In the genomic region with DNA sequence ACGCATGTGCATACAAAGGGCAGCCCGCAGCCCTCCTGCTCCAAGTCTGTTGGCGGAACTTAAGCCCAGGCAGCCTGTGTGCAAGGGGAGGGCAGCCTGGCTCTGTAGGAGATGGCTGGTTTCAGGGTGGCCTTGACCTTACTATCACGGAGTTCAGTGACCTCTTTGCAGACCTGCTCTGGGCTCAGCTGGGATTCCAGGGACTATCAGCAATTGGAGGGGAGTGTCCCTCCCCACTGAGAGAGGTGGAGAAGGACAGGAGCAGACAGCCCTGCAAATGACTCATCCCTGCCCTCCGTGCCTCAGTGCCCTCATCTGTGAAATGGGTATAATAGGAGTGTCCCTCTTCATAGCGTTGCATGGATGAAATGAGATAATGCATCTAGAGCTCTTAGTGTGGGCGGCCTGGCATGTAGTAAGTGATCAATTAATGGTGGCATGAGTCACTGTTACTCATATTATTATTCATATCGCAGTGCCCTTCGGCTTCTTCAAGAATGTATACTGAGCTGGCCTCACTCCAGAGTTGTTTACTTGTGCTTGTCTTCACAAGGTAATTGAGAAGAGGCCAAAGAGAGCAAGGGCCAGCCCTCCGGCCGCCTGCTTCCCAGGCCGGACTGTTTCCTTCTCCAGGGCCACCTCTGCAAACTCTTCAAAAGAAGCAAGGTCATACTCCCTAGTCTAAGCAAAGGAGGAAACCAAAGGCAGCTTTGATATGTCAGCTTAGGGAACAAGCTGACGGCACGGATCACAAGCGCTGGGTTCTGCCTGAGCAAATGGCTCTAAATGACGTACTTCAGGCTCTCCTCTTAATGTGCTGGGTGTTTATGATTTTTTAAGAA, we compare ENCODE assay signal across 21 cellular contexts.
DNase-seq lines count a peak whose midpoint lies in the region; TF ChIP-seq lines count a peak whose summit lies in the region.
"Had no signal": no experiment of that assay in that cellular context is flagged by ENCODE, and none has a peak within 500 bp of the region (broad histone marks: within the 10 kb centered on the region; RNA-seq: fewer than 3 reads in every experiment).

No MANE protein-coding gene starts in this region.

- peak; percentile 85 for DNase-seq in ELR (ENCODE audit: low read depth)
- peak; percentile 47 for DNase-seq in NCI-H2227 treated with DMSO at 0.1 percent for 48 hours (lab: John Stamatoyannopoulos, UW)
- peak; percentile 75 for DNase-seq in epithelial cell of esophagus (ENCODE audit: low read depth)
- no peak for DNase-seq in osteocyte (ENCODE audit: extremely low spot score, unreplicated experiment)
- DNase-seq in activated CD4-positive, alpha-beta memory T cell treated with anti-CD3 and anti-CD28 coated beads, Interleukin-2, amount 10 ng/mL, durations not matched to agents 7 days and 5 days, result no peak
- no peak for DNase-seq in DMS153 treated with DMSO at 0.1 percent for 48 hours (lab: John Stamatoyannopoulos, UW; ENCODE audit: unreplicated experiment)
- DNase-seq in activated CD8-positive, alpha-beta memory T cell treated with anti-CD3 and anti-CD28 coated beads, Interleukin-2, amount 50 U/mL, for 48 hours, result no peak
- DNase-seq: AML-193; amniotic stem cell; cerebellar nuclear complex; effector CD4-positive, alpha-beta T cell; esophagus squamous epithelium; head of caudate nucleus; NCI-H446; SIG-M5; stimulated activated CD4-positive, alpha-beta T cell treated with anti-CD3 and anti-CD28 coated beads, Interleukin-4, amount 100 ng/mL, for 4 hours; T-helper 17 cell had no signal

- no peaks in the 10 kb centered on the region for H3K79me2 ChIP-seq in neural cell (replicated peaks; ENCODE audit: insufficient read depth, low read length)
- H3K79me2 ChIP-seq: parathyroid adenoma had no signal

- H3K27ac ChIP-seq in neural cell (ENCODE audit: low read length), result peak overlapping the region; percentile 23
- H3K27ac ChIP-seq: esophagus squamous epithelium, parathyroid adenoma, suprapubic skin had no signal

- H3K36me3 Mint-ChIP-seq in osteocyte (ENCODE audit: unreplicated experiment), result no peaks in the 10 kb centered on the region
- no peaks in the 10 kb centered on the region for H3K36me3 Mint-ChIP-seq in activated CD4-positive, alpha-beta memory T cell treated with anti-CD3 and anti-CD28 coated beads, Interleukin-2, amount 10 ng/mL, durations not matched to agents 7 days and 5 days (ENCODE audit: low read depth)

- H3K9ac ChIP-seq in neural cell (ENCODE audit: low read length), result no peak overlapping the region
- H3K9ac ChIP-seq: parathyroid adenoma had no signal

- no peak overlapping the region for H3K4me3 Mint-ChIP-seq in osteocyte (ENCODE audit: unreplicated experiment)
- H3K4me3 Mint-ChIP-seq in activated CD4-positive, alpha-beta memory T cell treated with anti-CD3 and anti-CD28 coated beads, Interleukin-2, amount 10 ng/mL, durations not matched to agents 7 days and 5 days, result no peak overlapping the region
- H3K4me3 Mint-ChIP-seq: T-helper 17 cell had no signal

- peaks cover 17% of the 10 kb centered on the region for H3K27me3 Mint-ChIP-seq in osteocyte (ENCODE audit: unreplicated experiment)
- peaks cover 6% of the 10 kb centered on the region for H3K27me3 Mint-ChIP-seq in activated CD4-positive, alpha-beta memory T cell treated with anti-CD3 and anti-CD28 coated beads, Interleukin-2, amount 10 ng/mL, durations not matched to agents 7 days and 5 days

- H3K27ac Mint-ChIP-seq in osteocyte (ENCODE audit: unreplicated experiment), result no peak overlapping the region
- no peak overlapping the region for H3K27ac Mint-ChIP-seq in activated CD4-positive, alpha-beta memory T cell treated with anti-CD3 and anti-CD28 coated beads, Interleukin-2, amount 10 ng/mL, durations not matched to agents 7 days and 5 days
- H3K27ac Mint-ChIP-seq: T-helper 17 cell had no signal

- H3K4me3 ChIP-seq in epithelial cell of esophagus (ENCODE audit: low read length) (no peak overlapping the region), neural cell (ENCODE audit: low read length) (no peak overlapping the region)
- H3K4me3 ChIP-seq: esophagus squamous epithelium, lung, suprapubic skin had no signal

- no peaks in the 10 kb centered on the region for H3K9me3 Mint-ChIP-seq in osteocyte (ENCODE audit: unreplicated experiment)
- no peaks in the 10 kb centered on the region for H3K9me3 Mint-ChIP-seq in activated CD4-positive, alpha-beta memory T cell treated with anti-CD3 and anti-CD28 coated beads, Interleukin-2, amount 10 ng/mL, durations not matched to agents 7 days and 5 days

- TF ChIP-seq EP300 in neural cell (conservative IDR thresholded peaks at IDR 0.05; ENCODE audit: poor library complexity, severe bottlenecking), result no peak

- H3K4me1 Mint-ChIP-seq in osteocyte (ENCODE audit: unreplicated experiment), result peaks cover 8% of the 10 kb centered on the region
- H3K4me1 Mint-ChIP-seq in activated CD4-positive, alpha-beta memory T cell treated with anti-CD3 and anti-CD28 coated beads, Interleukin-2, amount 10 ng/mL, durations not matched to agents 7 days and 5 days, result peaks cover 5% of the 10 kb centered on the region

- H4K20me1 ChIP-seq in neural cell (ENCODE audit: insufficient read depth), result no peaks in the 10 kb centered on the region

- H3K36me3 ChIP-seq in neural cell (ENCODE audit: insufficient read depth, low read length), result no peaks in the 10 kb centered on the region
- H3K36me3 ChIP-seq: esophagus squamous epithelium, suprapubic skin had no signal

- POLR2A ChIA-PET in activated CD4-positive, alpha-beta memory T cell treated with anti-CD3 and anti-CD28 coated beads, Interleukin-2, amount 10 ng/mL, durations not matched to agents 7 days and 5 days (lab: Charles Lee), result interaction anchor here (0.6 kb wide), 1 partner anchor 419 kb away, joined by 3 read pairs; no protein-coding TSS in a partner anchor

- H3K9me3 ChIP-seq in neural cell (ENCODE audit: low read length), result no peaks in the 10 kb centered on the region
- H3K9me3 ChIP-seq: esophagus squamous epithelium, suprapubic skin had no signal

- no peak for TF ChIP-seq RAD21 in neural cell (conservative IDR thresholded peaks at IDR 0.05)

- no peaks in the 10 kb centered on the region for H3F3A ChIP-seq in neural cell (ENCODE audit: insufficient read depth, low read length, poor library complexity, severe bottlenecking)

- no peak overlapping the region for H2AFZ ChIP-seq in neural cell (ENCODE audit: low read depth, low read length)
- H2AFZ ChIP-seq: parathyroid adenoma had no signal

- no peak for TF ChIP-seq CTCF in epithelial cell of esophagus (IDR thresholded peaks at IDR 0.05; ENCODE audit: insufficient read depth, low read depth, low read length, missing control alignments)
- TF ChIP-seq CTCF in neural cell (IDR thresholded peaks at IDR 0.05; ENCODE audit: poor library complexity, severe bottlenecking), result no peak
- no peak for TF ChIP-seq CTCF in osteocyte (IDR thresholded peaks at IDR 0.05)

- no peaks in the 10 kb centered on the region for H3K9me2 ChIP-seq in neural cell (ENCODE audit: insufficient read depth, low read length)

- no peak overlapping the region for H3K4me2 ChIP-seq in neural cell (ENCODE audit: low read length)

- CTCF ChIA-PET in activated CD4-positive, alpha-beta memory T cell treated with anti-CD3 and anti-CD28 coated beads, Interleukin-2, amount 10 ng/mL, durations not matched to agents 7 days and 5 days (lab: Charles Lee), result interaction anchor here (1.0 to 3.5 kb wide), 4 partner anchors 8 to 278 kb away, joined by 4 to 34 read pairs (median 6); no protein-coding TSS in a partner anchor

- H3K27me3 ChIP-seq in neural cell (ENCODE audit: insufficient read depth, low read depth, low read length), result no peaks in the 10 kb centered on the region

TF ChIP-seq in neural cell, 6 proteins besides CTCF, POLR2A, EP300 and RAD21:
- TF ChIP-seq TAF1 (IDR thresholded peaks at IDR 0.05; ENCODE audit: low read depth), result no peak
- no peak for TF ChIP-seq EZH2 (IDR thresholded peaks at IDR 0.05; ENCODE audit: borderline replicate concordance, insufficient read depth, low read length, poor library complexity, severe bottlenecking)
- TF ChIP-seq SMC3 (conservative IDR thresholded peaks at IDR 0.05; ENCODE audit: poor library complexity), result no peak
- TF ChIP-seq POLR2AphosphoS5 (IDR thresholded peaks at IDR 0.05), result no peak
- TF ChIP-seq, protein P1, sequence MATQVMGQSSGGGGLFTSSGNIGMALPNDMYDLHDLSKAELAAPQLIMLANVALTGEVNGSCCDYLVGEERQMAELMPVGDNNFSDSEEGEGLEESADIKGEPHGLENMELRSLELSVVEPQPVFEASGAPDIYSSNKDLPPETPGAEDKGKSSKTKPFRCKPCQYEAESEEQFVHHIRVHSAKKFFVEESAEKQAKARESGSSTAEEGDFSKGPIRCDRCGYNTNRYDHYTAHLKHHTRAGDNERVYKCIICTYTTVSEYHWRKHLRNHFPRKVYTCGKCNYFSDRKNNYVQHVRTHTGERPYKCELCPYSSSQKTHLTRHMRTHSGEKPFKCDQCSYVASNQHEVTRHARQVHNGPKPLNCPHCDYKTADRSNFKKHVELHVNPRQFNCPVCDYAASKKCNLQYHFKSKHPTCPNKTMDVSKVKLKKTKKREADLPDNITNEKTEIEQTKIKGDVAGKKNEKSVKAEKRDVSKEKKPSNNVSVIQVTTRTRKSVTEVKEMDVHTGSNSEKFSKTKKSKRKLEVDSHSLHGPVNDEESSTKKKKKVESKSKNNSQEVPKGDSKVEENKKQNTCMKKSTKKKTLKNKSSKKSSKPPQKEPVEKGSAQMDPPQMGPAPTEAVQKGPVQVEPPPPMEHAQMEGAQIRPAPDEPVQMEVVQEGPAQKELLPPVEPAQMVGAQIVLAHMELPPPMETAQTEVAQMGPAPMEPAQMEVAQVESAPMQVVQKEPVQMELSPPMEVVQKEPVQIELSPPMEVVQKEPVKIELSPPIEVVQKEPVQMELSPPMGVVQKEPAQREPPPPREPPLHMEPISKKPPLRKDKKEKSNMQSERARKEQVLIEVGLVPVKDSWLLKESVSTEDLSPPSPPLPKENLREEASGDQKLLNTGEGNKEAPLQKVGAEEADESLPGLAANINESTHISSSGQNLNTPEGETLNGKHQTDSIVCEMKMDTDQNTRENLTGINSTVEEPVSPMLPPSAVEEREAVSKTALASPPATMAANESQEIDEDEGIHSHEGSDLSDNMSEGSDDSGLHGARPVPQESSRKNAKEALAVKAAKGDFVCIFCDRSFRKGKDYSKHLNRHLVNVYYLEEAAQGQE (IDR thresholded peaks at IDR 0.05; ENCODE audit: borderline replicate concordance), result no peak
- TF ChIP-seq MXI1 (conservative IDR thresholded peaks at IDR 0.05; ENCODE audit: poor library complexity, severe bottlenecking), result no peak
TF ChIP-seq in neural cell: peak in this region for 0.

Comparison
In these comparisons a context has a peak if more than half of its experiments do, and no peak if none do; other contexts are left out.
1. DNase-seq: peak in ELR (single experiment), NCI-H2227 treated with DMSO at 0.1 percent for 48 hours (single experiment) and epithelial cell of esophagus (single experiment); none in osteocyte (single experiment), activated CD4-positive, alpha-beta memory T cell treated with anti-CD3 and anti-CD28 coated beads, Interleukin-2, amount 10 ng/mL, durations not matched to agents 7 days and 5 days (single experiment), DMS153 treated with DMSO at 0.1 percent for 48 hours (single experiment) and activated CD8-positive, alpha-beta memory T cell treated with anti-CD3 and anti-CD28 coated beads, Interleukin-2, amount 50 U/mL, for 48 hours (single experiment).